12 cellular contexts compared by ENCODE assay signal in genomic region chr9:131117111-131117761, GRCh38. TPM values are rescaled to one million over a fixed set of nuclear protein-coding genes. Genes with fewer than 3 reads are reported as not detected.
DNase-seq lines count a peak whose midpoint lies in the region; FAIRE-seq and TF ChIP-seq lines count a peak whose summit lies in the region.
"Had no signal": no experiment of that assay in that cellular context is flagged by ENCODE, and none has a peak within 500 bp of the region (broad histone marks: within the 10 kb centered on the region; RNA-seq: fewer than 3 reads in every experiment).

No MANE protein-coding gene starts in this region.

- H3K36me3 ChIP-seq in brain microvascular endothelial cell (replicated peaks) (no peaks in the 10 kb centered on the region), left ventricle myocardium inferior (peaks cover 32% of the 10 kb centered on the region), sigmoid colon (no peaks in the 10 kb centered on the region)

- intact Hi-C loops in left ventricle myocardium inferior (cut with micrococcal nuclease) = no loop called here
- intact Hi-C loops in sigmoid colon (cut with DNase I) = no loop called here

- DNase-seq in GM12891 (ENCODE audit: insufficient read length, low spot score) (peak; percentile 11), brain microvascular endothelial cell (no peak), left ventricle myocardium inferior (no peak), sigmoid colon (peak; percentile 62), urothelium cell line (ENCODE audit: low spot score) (no peak), NCI-H187 treated with DMSO at 0.1 percent for 48 hours (lab: John Stamatoyannopoulos, UW) (no peak), NCI-H1417 (lab: John Stamatoyannopoulos, UW) (no peak)
- no peak for DNase-seq in activated CD8-positive, alpha-beta memory T cell treated with anti-CD3 and anti-CD28 coated beads, Interleukin-2, amount 50 U/mL, for 48 hours
- DNase-seq: DMS53, SHP77 had no signal

- in situ Hi-C loops in brain microvascular endothelial cell (cut with HindIII; ENCODE audit: low pct_ligation_motif_present, low sequenced_read_pairs) = no loop called here

- H3K27ac ChIP-seq in brain microvascular endothelial cell (peak overlapping the region; percentile 17), left ventricle myocardium inferior (replicated peaks) (peak overlapping the region; percentile 90), sigmoid colon (peak overlapping the region in 1 of 4 donors; percentile 27)

- no peaks in the 10 kb centered on the region for H3K9me3 ChIP-seq in left ventricle myocardium inferior (replicated peaks)
- no peaks in the 10 kb centered on the region for H3K9me3 ChIP-seq in sigmoid colon

- 59 to 65% methylated on average over 13 of the region's 13 CpGs for WGBS in sigmoid colon, 2 donors

- TF ChIP-seq CTCF in brain microvascular endothelial cell (IDR thresholded peaks at IDR 0.05; ENCODE audit: low read depth, low read length, missing control alignments) (no peak), left ventricle myocardium inferior (IDR thresholded peaks at IDR 0.05; ENCODE audit: borderline replicate concordance) (no peak), sigmoid colon (IDR thresholded peaks at IDR 0.05) (no peak)

- H3K4me3 ChIP-seq in brain microvascular endothelial cell (ENCODE audit: low read depth, low read length) (no peak overlapping the region), left ventricle myocardium inferior (peak overlapping the region; percentile 17), sigmoid colon (no peak overlapping the region)

- H3K4me1 ChIP-seq in left ventricle myocardium inferior = peaks cover 36% of the 10 kb centered on the region
- H3K4me1 ChIP-seq in sigmoid colon = no peaks in the 10 kb centered on the region

- FAIRE-seq in GM12891 (lab: Jason Lieb, UNC) (no peak), urothelium cell line (lab: Jason Lieb, UNC) (no peak)

- peaks cover 20% of the 10 kb centered on the region for H3K27me3 ChIP-seq in brain microvascular endothelial cell (replicated peaks)
- no peaks in the 10 kb centered on the region for H3K27me3 ChIP-seq in left ventricle myocardium inferior (ENCODE audit: low read depth)
- H3K27me3 ChIP-seq in sigmoid colon = no peaks in the 10 kb centered on the region

- TF ChIP-seq POLR2A in GM12891 (IDR thresholded peaks at IDR 0.05; ENCODE audit: low read depth, low read length) (no peak), sigmoid colon (IDR thresholded peaks at IDR 0.05) (no peak)

- TF ChIP-seq EP300 in sigmoid colon (IDR thresholded peaks at IDR 0.05) = no peak

TF ChIP-seq in GM12891, 5 proteins besides CTCF, POLR2A, EP300 and RAD21:
- TF ChIP-seq TAF1 (IDR thresholded peaks at IDR 0.05; ENCODE audit: low read depth, low read length) (no peak), POLR2AphosphoS5 (IDR thresholded peaks at IDR 0.05; ENCODE audit: low read depth, low read length) (no peak), SPI1 (IDR thresholded peaks at IDR 0.05; ENCODE audit: low read depth, low read length) (no peak), PAX5 (IDR thresholded peaks at IDR 0.05; ENCODE audit: insufficient read depth, low read length, severe bottlenecking) (no peak), POU2F2 (IDR thresholded peaks at IDR 0.05; ENCODE audit: low read depth, low read length) (no peak)
TF ChIP-seq in GM12891: peak in this region for 0.

RNA-seq across cellular contexts. Expression of gene NUP214, which starts 8.2 kb away (rescaled TPM):
- 21.0 TPM for polyA plus RNA-seq in GM12891 (2012; ENCODE audit: low read depth, missing spikeins)
- total RNA-seq in left ventricle myocardium inferior (24.7 TPM), sigmoid colon (10 to 100 TPM; 28.5 to 87.5 (median 38.9) TPM)
- polyA plus RNA-seq in sigmoid colon = 10 to 100 TPM in 2 of 3 donors, 1 to 10 TPM in 1; 9.2 to 22.0 (median 21.0) TPM

RNA-seq across cellular contexts. Expression of gene AIF1L, which starts 20.9 kb away (rescaled TPM):
- 0.05 TPM for polyA plus RNA-seq in GM12891 (2012; ENCODE audit: low read depth, missing spikeins)
- total RNA-seq in left ventricle myocardium inferior (16.5 TPM), sigmoid colon (10 to 100 TPM in 1 of 4 donors, 1 to 10 TPM in 3; 2.5 to 11.6 (median 3.9) TPM)
- 1 to 10 TPM; 2.4 to 3.9 (median 3.2) TPM for polyA plus RNA-seq in sigmoid colon
- total RNA-seq: LHCN-M2; natural killer cell treated with Interleukin-12 subunit alpha and Interleukin-12 subunit beta and Interleukin-15 and Interleukin-18, amount 100 ng/mL, for 72 hours had no signal

Comparison
In these comparisons a context has a peak if more than half of its experiments do, and no peak if none do; other contexts are left out.
1. DNase-seq: peak in GM12891 (single experiment) and sigmoid colon (single experiment); none in brain microvascular endothelial cell (single experiment), left ventricle myocardium inferior (single experiment), urothelium cell line (single experiment), activated CD8-positive, alpha-beta memory T cell treated with anti-CD3 and anti-CD28 coated beads, Interleukin-2, amount 50 U/mL, for 48 hours (single experiment), NCI-H187 treated with DMSO at 0.1 percent for 48 hours (single experiment) and NCI-H1417 (0 of 3).